Comparison of ENCODE assay signal across 1 cellular context in the genomic region with DNA sequence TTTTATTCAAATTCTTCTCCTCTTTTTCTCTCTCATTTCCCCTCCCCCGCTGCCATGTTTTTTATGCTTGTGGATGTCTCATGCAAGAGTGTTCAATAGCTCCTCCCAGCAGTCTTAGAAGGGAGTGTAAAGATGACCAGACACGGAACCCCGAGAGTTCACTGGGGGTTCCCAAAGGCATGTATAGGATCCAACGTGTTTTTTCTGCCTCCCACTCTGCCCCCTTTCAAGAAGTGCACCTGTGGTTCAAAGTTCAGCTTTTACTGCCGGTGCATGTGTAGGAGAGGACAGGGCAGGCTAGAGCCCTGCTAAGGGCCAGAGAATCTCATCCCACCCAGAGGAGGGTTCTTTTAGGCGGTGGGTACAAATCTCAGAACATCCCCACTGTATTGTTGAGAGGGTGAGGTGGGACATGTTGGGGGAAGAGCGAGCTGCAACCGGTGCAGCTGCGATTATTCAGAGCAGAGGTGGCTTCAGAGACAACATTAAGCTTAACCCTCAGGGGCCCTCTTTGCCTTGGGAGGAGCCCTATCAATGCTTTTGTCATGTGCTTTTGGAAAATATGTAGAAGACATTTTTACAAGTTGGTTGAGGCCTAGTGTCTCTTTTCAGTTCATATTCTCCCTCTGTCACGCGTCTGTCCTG.
TF ChIP-seq lines count a peak whose summit lies in the region.

No MANE protein-coding gene starts in this region.

TF ChIP-seq in H1, 55 proteins besides CTCF, POLR2A, EP300 and RAD21:
- no peak for TF ChIP-seq TAF7 (optimal IDR thresholded peaks at IDR 0.05; ENCODE audit: borderline replicate concordance, low read depth, low read length)
- TF ChIP-seq, protein P1, sequence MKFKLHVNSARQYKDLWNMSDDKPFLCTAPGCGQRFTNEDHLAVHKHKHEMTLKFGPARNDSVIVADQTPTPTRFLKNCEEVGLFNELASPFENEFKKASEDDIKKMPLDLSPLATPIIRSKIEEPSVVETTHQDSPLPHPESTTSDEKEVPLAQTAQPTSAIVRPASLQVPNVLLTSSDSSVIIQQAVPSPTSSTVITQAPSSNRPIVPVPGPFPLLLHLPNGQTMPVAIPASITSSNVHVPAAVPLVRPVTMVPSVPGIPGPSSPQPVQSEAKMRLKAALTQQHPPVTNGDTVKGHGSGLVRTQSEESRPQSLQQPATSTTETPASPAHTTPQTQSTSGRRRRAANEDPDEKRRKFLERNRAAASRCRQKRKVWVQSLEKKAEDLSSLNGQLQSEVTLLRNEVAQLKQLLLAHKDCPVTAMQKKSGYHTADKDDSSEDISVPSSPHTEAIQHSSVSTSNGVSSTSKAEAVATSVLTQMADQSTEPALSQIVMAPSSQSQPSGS (IDR thresholded peaks at IDR 0.05; ENCODE audit: low read length): no peak
